In the genomic region with DNA sequence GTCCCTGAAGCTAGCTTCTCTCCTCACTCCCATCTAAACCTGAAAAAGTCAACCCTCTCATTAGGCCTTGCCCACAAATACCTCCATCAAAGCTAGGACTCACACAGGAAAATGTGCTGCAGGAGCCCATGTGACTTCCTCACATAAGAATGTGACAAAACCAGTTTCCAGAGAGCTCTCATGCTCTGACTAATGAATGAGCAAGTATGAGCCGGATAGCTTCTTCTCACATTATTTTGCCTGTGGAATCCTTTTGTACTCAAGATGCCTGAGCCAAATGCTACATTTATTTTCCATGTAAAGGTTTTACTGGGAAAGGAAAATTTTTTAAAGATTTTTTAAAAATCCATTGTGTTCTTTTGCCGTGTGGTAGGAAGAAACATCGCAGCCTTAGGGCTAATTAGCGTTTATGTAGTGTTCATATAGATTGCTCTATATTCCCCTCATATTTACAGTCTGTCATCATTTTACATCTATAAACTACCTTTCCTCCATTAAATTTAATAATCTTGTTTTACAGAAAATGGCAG, we compare ENCODE assay signal across 9 cellular contexts.
DNase-seq lines count a peak whose midpoint lies in the region; TF ChIP-seq lines count a peak whose summit lies in the region.
"Had no signal": no experiment of that assay in that cellular context is flagged by ENCODE, and none has a peak within 500 bp of the region (broad histone marks: within the 10 kb centered on the region; RNA-seq: fewer than 3 reads in every experiment).

No MANE protein-coding gene starts in this region.

- peak; percentile 62 for DNase-seq in activated CD8-positive, alpha-beta memory T cell treated with anti-CD3 and anti-CD28 coated beads for 24 hours
- no peak for DNase-seq in activated CD8-positive, alpha-beta memory T cell treated with anti-CD3 and anti-CD28 coated beads, Interleukin-2, amount 50 U/mL, for 48 hours
- peak; percentile 9 for DNase-seq in UCSD-AML1 (lab: John Stamatoyannopoulos, UW; ENCODE audit: unreplicated experiment)
- DNase-seq in fibroblast of pulmonary artery (ENCODE audit: low read depth): peak; percentile 79
- DNase-seq in stimulated activated CD8-positive, alpha-beta memory T cell treated with anti-CD3 and anti-CD28 coated beads, Interleukin-12 subunit alpha, Interleukin-12 subunit beta, amount 100 ng/mL, for 4 hours (ENCODE audit: low read depth): peak; percentile 17
- DNase-seq in superior temporal gyrus (ENCODE audit: extremely low spot score): no peak
- no peak for DNase-seq in effector CD8-positive, alpha-beta T cell (lab: John Stamatoyannopoulos, UW)
- no peak for DNase-seq in NCI-H2081 treated with DMSO at 0.1 percent for 48 hours (lab: John Stamatoyannopoulos, UW)

- TF ChIP-seq CTCF in fibroblast of pulmonary artery (IDR thresholded peaks at IDR 0.05; ENCODE audit: low read length, missing control alignments): no peak

- H3K4me3 ChIP-seq in fibroblast of pulmonary artery (replicated peaks; ENCODE audit: low read depth, low read length): no peak overlapping the region
- H3K4me3 ChIP-seq: BLaER1 had no signal

Comparison
In these comparisons a context has a peak if more than half of its experiments do, and no peak if none do; other contexts are left out.
1. DNase-seq: peak in activated CD8-positive, alpha-beta memory T cell treated with anti-CD3 and anti-CD28 coated beads for 24 hours (single experiment), UCSD-AML1 (single experiment), fibroblast of pulmonary artery (single experiment) and stimulated activated CD8-positive, alpha-beta memory T cell treated with anti-CD3 and anti-CD28 coated beads, Interleukin-12 subunit alpha, Interleukin-12 subunit beta, amount 100 ng/mL, for 4 hours (single experiment); none in activated CD8-positive, alpha-beta memory T cell treated with anti-CD3 and anti-CD28 coated beads, Interleukin-2, amount 50 U/mL, for 48 hours (single experiment), superior temporal gyrus (single experiment), effector CD8-positive, alpha-beta T cell (single experiment) and NCI-H2081 treated with DMSO at 0.1 percent for 48 hours (single experiment).